ENCODE assay signal across 14 cellular contexts in the genomic region with DNA sequence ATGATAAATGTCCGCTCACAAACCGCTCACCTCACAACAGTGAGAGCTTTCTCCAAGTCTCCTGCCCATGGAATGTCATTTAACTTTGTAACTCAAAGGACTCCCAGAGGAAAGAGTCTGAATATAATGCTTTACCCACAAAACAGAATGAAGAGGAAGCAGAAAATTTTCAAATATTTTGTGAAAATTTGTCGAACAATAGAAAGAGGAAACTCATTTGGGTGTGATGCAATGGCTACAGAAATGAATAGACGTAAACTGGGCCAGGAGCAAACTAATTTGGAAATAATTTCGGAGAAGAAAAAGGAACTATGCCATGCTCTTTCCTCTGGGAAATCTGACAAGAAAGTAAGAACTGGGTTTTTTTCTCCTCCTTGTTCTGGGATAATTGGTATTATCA.
"Had no signal": no experiment of that assay in that cellular context is flagged by ENCODE, and none has a peak within 500 bp of the region (broad histone marks: within the 10 kb centered on the region; RNA-seq: fewer than 3 reads in every experiment).

No MANE protein-coding gene starts in this region.

- H3K36me3 ChIP-seq: ascending aorta, heart left ventricle, upper lobe of left lung, WERI-Rb-1 had no signal

- H3K36me3 Mint-ChIP-seq: natural killer cell treated with Interleukin-12 subunit alpha and Interleukin-12 subunit beta and Interleukin-15 and Interleukin-18, amount 100 ng/mL, for 72 hours had no signal

- H3K27ac Mint-ChIP-seq: activated CD8-positive, alpha-beta T cell treated with anti-CD3 and anti-CD28 coated beads, Interleukin-2, amount 10 ng/mL, durations not matched to agents 7 days and 5 days; natural killer cell treated with Interleukin-12 subunit alpha and Interleukin-12 subunit beta and Interleukin-15 and Interleukin-18, amount 100 ng/mL, for 72 hours had no signal

- H3K4me3 Mint-ChIP-seq: activated CD8-positive, alpha-beta T cell treated with anti-CD3 and anti-CD28 coated beads, Interleukin-2, amount 10 ng/mL, durations not matched to agents 7 days and 5 days; natural killer cell treated with Interleukin-12 subunit alpha and Interleukin-12 subunit beta and Interleukin-15 and Interleukin-18, amount 100 ng/mL, for 72 hours had no signal

- H3K27ac ChIP-seq: ascending aorta, WERI-Rb-1 had no signal

- H3K4me3 ChIP-seq: ascending aorta, heart left ventricle, upper lobe of left lung had no signal

- ATAC-seq: activated CD8-positive, alpha-beta T cell treated with anti-CD3 and anti-CD28 coated beads, Interleukin-2, amount 10 ng/mL, durations not matched to agents 7 days and 5 days; left colon; natural killer cell treated with Interleukin-12 subunit alpha and Interleukin-12 subunit beta and Interleukin-15 and Interleukin-18, amount 100 ng/mL, for 72 hours had no signal

- H3K27me3 ChIP-seq: ascending aorta, heart left ventricle, upper lobe of left lung had no signal

- H3K9me3 ChIP-seq: ascending aorta, heart left ventricle, upper lobe of left lung had no signal

- H3K9me3 Mint-ChIP-seq: natural killer cell treated with Interleukin-12 subunit alpha and Interleukin-12 subunit beta and Interleukin-15 and Interleukin-18, amount 100 ng/mL, for 72 hours had no signal

- DNase-seq: activated CD4-positive, alpha-beta T cell treated with anti-CD3 and anti-CD28 coated beads for 48 hours; activated CD8-positive, alpha-beta memory T cell treated with anti-CD3 and anti-CD28 coated beads, Interleukin-2, amount 50 U/mL, for 48 hours; activated CD8-positive, alpha-beta T cell treated with anti-CD3 and anti-CD28 coated beads, Interleukin-2, amount 10 ng/mL, durations not matched to agents 7 days and 5 days; activated naive CD4-positive, alpha-beta T cell; foreskin melanocyte; heart left ventricle; left colon; stimulated activated CD4-positive, alpha-beta T cell treated with anti-CD3 and anti-CD28 coated beads, Interleukin-2, amount 100 ng/mL, for 48 hours; stimulated activated naive CD4-positive, alpha-beta T cell treated with Interleukin-2 at 50 U/mL for 16 hours; T1000; upper lobe of left lung; WERI-Rb-1 had no signal
